Comparison of ENCODE assay signal across 8 cellular contexts in genomic region chr12:112303004-112303403, GRCh38.
DNase-seq lines count a peak whose midpoint lies in the region; ATAC-seq and TF ChIP-seq lines count a peak whose summit lies in the region.

No MANE protein-coding gene starts in this region.

- H3K79me2 ChIP-seq in GM23248 (ENCODE audit: insufficient read depth): no peaks in the 10 kb centered on the region
- no peaks in the 10 kb centered on the region for H3K79me2 ChIP-seq in OCI-LY3 (ENCODE audit: low read length)

- H3K27ac ChIP-seq in GM23248 (peak overlapping the region; percentile 44), OCI-LY3 (ENCODE audit: low read length) (peak overlapping the region; percentile 55), upper lobe of right lung (no peak overlapping the region)

- no peaks in the 10 kb centered on the region for H3K9me2 ChIP-seq in GM23248 (ENCODE audit: insufficient read depth)

- in situ Hi-C loops in GM23248 (cut with MboI): no loop called here

- intact Hi-C loops in upper lobe of right lung (cut with DNase I): no loop called here

- peak overlapping the region; percentile 90 for H3K27ac Mint-ChIP-seq in activated naive CD8-positive, alpha-beta T cell
- H3K27ac Mint-ChIP-seq in nephron progenitor cell: peak overlapping the region; percentile 60

- H3K9ac ChIP-seq in GM23248: no peak overlapping the region
- H3K9ac ChIP-seq in OCI-LY3 (ENCODE audit: low read length): peak overlapping the region; percentile 20; the same call in 1 of the 2 replicates

- H3K4me3 ChIP-seq in GM06990 (replicated peaks; ENCODE audit: low read depth, low read length): no peak overlapping the region
- H3K4me3 ChIP-seq in GM23248: no peak overlapping the region
- H3K4me3 ChIP-seq in OCI-LY3 (ENCODE audit: low read length): peak overlapping the region; percentile 36
- no peak overlapping the region for H3K4me3 ChIP-seq in upper lobe of right lung

- H3K4me2 ChIP-seq in GM23248 (ENCODE audit: unreplicated experiment) (no peak overlapping the region), OCI-LY3 (ENCODE audit: low read length) (peak overlapping the region; percentile 57)

- peak overlapping the region; percentile 13 for H3K4me3 Mint-ChIP-seq in activated naive CD8-positive, alpha-beta T cell
- H3K4me3 Mint-ChIP-seq in nephron progenitor cell: no peak overlapping the region

- 63 to 70% methylated on average over 3 of the region's 3 CpGs for WGBS in GM23248 (ENCODE audit: low coverage in 1 of 2, low lambda C conversion rate in 2 of 2, missing lambda C conversion rate in 2 of 2), 2 experiments

- H3K9me3 ChIP-seq in GM23248 (ENCODE audit: low read depth) (no peaks in the 10 kb centered on the region), OCI-LY3 (ENCODE audit: insufficient read depth, low read length) (no peaks in the 10 kb centered on the region), upper lobe of right lung (no peaks in the 10 kb centered on the region)

- H2AFZ ChIP-seq in GM23248 (no peak overlapping the region), OCI-LY3 (ENCODE audit: low read depth, low read length) (peak overlapping the region; percentile 12; the same call in 1 of the 2 replicates)

- peaks cover 13% of the 10 kb centered on the region; the same call in 1 of the 2 replicates for H3F3A ChIP-seq in GM23248 (ENCODE audit: insufficient read depth)

- ATAC-seq in upper lobe of right lung: no peak

- H3K9me3 Mint-ChIP-seq in activated naive CD8-positive, alpha-beta T cell (ENCODE audit: low read depth): no peaks in the 10 kb centered on the region
- H3K9me3 Mint-ChIP-seq in nephron progenitor cell: no peaks in the 10 kb centered on the region

- no peaks in the 10 kb centered on the region for H3K27me3 ChIP-seq in GM06990 (replicated peaks; ENCODE audit: control insufficient read depth, insufficient read depth, low read length)
- no peaks in the 10 kb centered on the region for H3K27me3 ChIP-seq in GM23248 (replicated peaks; ENCODE audit: insufficient read depth)
- H3K27me3 ChIP-seq in OCI-LY3 (ENCODE audit: low read depth, low read length): no peaks in the 10 kb centered on the region
- H3K27me3 ChIP-seq in upper lobe of right lung: no peaks in the 10 kb centered on the region

- H3K27me3 Mint-ChIP-seq in activated naive CD8-positive, alpha-beta T cell: no peaks in the 10 kb centered on the region
- H3K27me3 Mint-ChIP-seq in nephron progenitor cell (ENCODE audit: low read depth, poor library complexity): no peaks in the 10 kb centered on the region

- DNase-seq in GM06990 (ENCODE audit: extremely low read depth, insufficient read length): peak; percentile 80
- DNase-seq in GM23248: peak; percentile 71
- DNase-seq in nephron progenitor cell: no peak
- DNase-seq in SIG-M5 treated with dmso at 0.1 percent for 504 hours (lab: John Stamatoyannopoulos, UW; ENCODE audit: unreplicated experiment): no peak
- no peak for DNase-seq in NCI-H82 (lab: John Stamatoyannopoulos, UW)
- DNase-seq in upper lobe of right lung: no peak

- TF ChIP-seq CTCF in GM06990 (IDR thresholded peaks at IDR 0.05; ENCODE audit: insufficient read depth, low read length, poor library complexity, severe bottlenecking): no peak
- TF ChIP-seq CTCF in OCI-LY3 (IDR thresholded peaks at IDR 0.05; ENCODE audit: low read depth, low read length): no peak
- TF ChIP-seq CTCF in nephron progenitor cell (IDR thresholded peaks at IDR 0.05): no peak
- no peak for TF ChIP-seq CTCF in upper lobe of right lung (IDR thresholded peaks at IDR 0.05)

- 0 out of 2 replicates have a peak, but pooled peaks cover 7% of the 10 kb centered on the region for H3K4me1 ChIP-seq in GM23248 (ENCODE audit: insufficient read depth)
- peaks cover 17% of the 10 kb centered on the region for H3K4me1 ChIP-seq in OCI-LY3 (ENCODE audit: low read length)
- H3K4me1 ChIP-seq in upper lobe of right lung: peaks cover 6% of the 10 kb centered on the region

- peaks cover 8% of the 10 kb centered on the region for H3K36me3 ChIP-seq in GM06990 (ENCODE audit: control insufficient read depth, insufficient read depth, low read length)
- H3K36me3 ChIP-seq in GM23248 (ENCODE audit: low read depth): peaks cover 13% of the 10 kb centered on the region; the same call in 1 of the 2 replicates
- H3K36me3 ChIP-seq in OCI-LY3 (replicated peaks; ENCODE audit: low read depth, low read length): no peaks in the 10 kb centered on the region
- peaks cover 50% of the 10 kb centered on the region for H3K36me3 ChIP-seq in upper lobe of right lung

- peaks cover 7% of the 10 kb centered on the region for H3K4me1 Mint-ChIP-seq in activated naive CD8-positive, alpha-beta T cell (ENCODE audit: low read depth)
- H3K4me1 Mint-ChIP-seq in nephron progenitor cell: no peaks in the 10 kb centered on the region

- H3K36me3 Mint-ChIP-seq in activated naive CD8-positive, alpha-beta T cell: peaks cover 9% of the 10 kb centered on the region
- H3K36me3 Mint-ChIP-seq in nephron progenitor cell (ENCODE audit: low read depth): peaks cover 36% of the 10 kb centered on the region

- H4K20me1 ChIP-seq in GM23248 (ENCODE audit: insufficient read depth): no peaks in the 10 kb centered on the region
- no peaks in the 10 kb centered on the region for H4K20me1 ChIP-seq in OCI-LY3 (ENCODE audit: insufficient read depth, low read length)

Comparison
In these comparisons a context has a peak if more than half of its experiments do, and no peak if none do; other contexts are left out.
1. DNase-seq: peak in GM06990 (single experiment) and GM23248 (single experiment); none in nephron progenitor cell (single experiment), SIG-M5 treated with dmso at 0.1 percent for 504 hours (single experiment), NCI-H82 (single experiment) and upper lobe of right lung (single experiment).